ENCODE assay signal across 34 cellular contexts in the genomic region with DNA sequence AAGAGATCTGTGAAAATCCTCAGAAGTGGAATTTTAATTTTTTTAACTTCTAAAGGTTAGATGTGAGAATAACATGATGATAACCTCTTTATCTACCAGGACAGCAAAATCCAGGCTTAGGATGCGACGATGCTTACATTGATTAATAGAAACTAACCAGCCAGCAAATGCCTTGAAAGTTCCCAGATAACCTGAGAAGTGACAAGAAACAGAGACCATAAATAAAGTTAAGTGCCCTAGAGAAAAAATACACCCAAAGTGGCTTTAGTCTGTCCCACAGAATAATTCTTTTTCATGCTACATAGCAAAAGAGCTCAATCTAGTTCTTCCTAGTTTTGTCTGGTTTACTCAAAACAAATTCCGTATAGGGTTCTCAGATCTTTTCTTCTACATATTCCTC.
"Had no signal": no experiment of that assay in that cellular context is flagged by ENCODE, and none has a peak within 500 bp of the region (broad histone marks: within the 10 kb centered on the region; RNA-seq: fewer than 3 reads in every experiment).

No MANE protein-coding gene starts in this region.

- H3K9me3 Mint-ChIP-seq: activated CD4-positive, alpha-beta memory T cell treated with anti-CD3 and anti-CD28 coated beads, Interleukin-2, amount 10 ng/mL, durations not matched to agents 7 days and 5 days had no signal

- H3K9me3 ChIP-seq: MG63 had no signal

- H3K4me3 ChIP-seq: MG63, SJSA1 had no signal

- H3K27ac Mint-ChIP-seq: activated CD4-positive, alpha-beta memory T cell treated with anti-CD3 and anti-CD28 coated beads, Interleukin-2, amount 10 ng/mL, durations not matched to agents 7 days and 5 days; activated CD4-positive, alpha-beta T cell treated with anti-CD3 and anti-CD28 coated beads for 36 hours; activated naive CD4-positive, alpha-beta T cell treated with anti-CD3 and anti-CD28 coated beads for 36 hours; activated naive CD8-positive, alpha-beta T cell; activated T-helper 17 cell treated with anti-CD3 and anti-CD28 coated beads, Interleukin-2, amount 50 U/mL, for 72 hours; brain; T-helper 1 cell treated with Interleukin-12 subunit alpha and Interleukin-12 subunit beta and Interleukin-4 antibody, amounts not matched to agents 30 μg/mL and 1 μg/mL, for 36 hours had no signal

- H3K4me2 ChIP-seq: KMS-11 had no signal

- H3K4me1 Mint-ChIP-seq: activated CD4-positive, alpha-beta memory T cell treated with anti-CD3 and anti-CD28 coated beads, Interleukin-2, amount 10 ng/mL, durations not matched to agents 7 days and 5 days; activated CD4-positive, alpha-beta T cell treated with anti-CD3 and anti-CD28 coated beads for 36 hours; activated T-helper 17 cell treated with anti-CD3 and anti-CD28 coated beads, Interleukin-2, amount 50 U/mL, for 72 hours had no signal

- H3K27ac ChIP-seq: KMS-11, SJSA1, VCaP had no signal

- H3K36me3 Mint-ChIP-seq: activated naive CD8-positive, alpha-beta T cell had no signal

- H3K27me3 ChIP-seq: SJSA1 had no signal

- H3K4me1 ChIP-seq: SJSA1 had no signal

- H3K4me3 Mint-ChIP-seq: activated CD4-positive, alpha-beta memory T cell treated with anti-CD3 and anti-CD28 coated beads, Interleukin-2, amount 10 ng/mL, durations not matched to agents 7 days and 5 days; activated CD4-positive, alpha-beta T cell treated with anti-CD3 and anti-CD28 coated beads for 36 hours; activated naive CD4-positive, alpha-beta T cell treated with anti-CD3 and anti-CD28 coated beads for 36 hours; activated naive CD8-positive, alpha-beta T cell; activated T-helper 17 cell treated with anti-CD3 and anti-CD28 coated beads, Interleukin-2, amount 50 U/mL, for 72 hours; brain; T-helper 1 cell treated with Interleukin-12 subunit alpha and Interleukin-12 subunit beta and Interleukin-4 antibody, amounts not matched to agents 30 μg/mL and 1 μg/mL, for 36 hours had no signal

- FAIRE-seq: astrocyte, TTC549 had no signal

- H3K27me3 Mint-ChIP-seq: activated CD4-positive, alpha-beta memory T cell treated with anti-CD3 and anti-CD28 coated beads, Interleukin-2, amount 10 ng/mL, durations not matched to agents 7 days and 5 days had no signal

- ATAC-seq: activated CD4-positive, alpha-beta T cell treated with anti-CD3 and anti-CD28 coated beads for 36 hours; activated T-helper 17 cell treated with anti-CD3 and anti-CD28 coated beads, Interleukin-2, amount 50 U/mL, for 72 hours; Panc1 had no signal

- H3K9ac ChIP-seq: KMS-11 had no signal

- DNase-seq: activated CD4-positive, alpha-beta memory T cell treated with anti-CD3 and anti-CD28 coated beads, Interleukin-2, amount 10 ng/mL, durations not matched to agents 7 days and 5 days; activated CD4-positive, alpha-beta T cell treated with anti-CD3 and anti-CD28 coated beads for 36 hours; activated CD4-positive, alpha-beta T cell treated with anti-CD3 and anti-CD28 coated beads, Interleukin-2, amount 50 U/mL, for 1 hour; activated CD4-positive, CD25-positive, alpha-beta regulatory T cell; activated gamma-delta T cell; activated naive CD4-positive, alpha-beta T cell treated with anti-CD3 and anti-CD28 coated beads for 36 hours; activated T-cell treated with anti-CD3 and anti-CD28 coated beads for 4 hours; activated T-cell treated with anti-CD3 and anti-CD28 coated beads, Interleukin-2, amount 50 U/mL, for 48 hours; amygdala; MG63; MV-4-11; NCI-H1092 treated with DMSO at 0.1 percent for 48 hours; NCI-H1436; NCI-H1694 treated with DMSO at 0.1 percent for 48 hours; NCI-H2029 treated with DMSO at 0.1 percent for 48 hours; NCI-H345; NCI-H510A; NCI-H526 treated with DMSO at 0.1 percent for 48 hours; NCI-H82; NK-92 treated with Interleukin-12 subunit alpha and Interleukin-12 subunit beta, amount 100 ng/mL, for 24 hours; OCI-M1; RPMI8226; SHP77; T1000 had no signal

- H3K36me3 ChIP-seq: MG63, SJSA1 had no signal
